17 cellular contexts compared by ENCODE assay signal in the genomic region with DNA sequence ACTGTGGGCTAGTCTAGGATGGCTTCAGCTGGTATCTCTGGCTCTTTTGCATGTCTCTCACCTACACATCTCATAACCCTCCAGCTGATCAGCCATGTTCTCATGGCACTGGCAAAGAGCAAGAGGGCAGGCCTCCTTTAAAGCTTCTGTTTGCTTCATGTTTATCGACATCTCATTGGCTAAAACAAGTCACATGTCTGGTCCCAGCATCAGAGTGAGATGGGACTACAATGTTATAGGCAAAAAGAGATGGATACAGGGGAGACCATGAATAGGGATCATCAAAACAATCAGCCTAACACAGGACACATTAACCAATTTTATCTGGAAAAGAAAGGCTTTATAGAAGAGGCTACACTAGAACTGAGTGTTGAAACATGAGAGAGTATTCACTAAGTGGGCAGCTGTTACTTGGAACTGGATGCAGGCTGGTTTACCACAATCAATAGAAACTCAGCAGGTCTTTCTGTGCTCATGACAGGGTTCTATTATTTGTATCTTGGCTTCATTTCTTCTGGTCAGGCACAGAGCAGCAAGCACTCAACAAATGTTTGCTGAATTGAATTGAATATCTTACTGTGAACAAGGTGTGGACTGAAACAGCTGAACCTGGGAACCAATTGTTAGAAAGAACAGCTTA. TPM values are rescaled to one million over a fixed set of nuclear protein-coding genes. Genes with fewer than 3 reads are reported as not detected.
DNase-seq lines count a peak whose midpoint lies in the region; ATAC-seq and TF ChIP-seq lines count a peak whose summit lies in the region.
"Had no signal": no experiment of that assay in that cellular context is flagged by ENCODE, and none has a peak within 500 bp of the region (broad histone marks: within the 10 kb centered on the region; RNA-seq: fewer than 3 reads in every experiment).

No MANE protein-coding gene starts in this region.

- peaks cover 3% of the 10 kb centered on the region for H3K36me3 Mint-ChIP-seq in IgD-negative memory B cell
- H3K36me3 Mint-ChIP-seq in activated T-helper 2 cell treated with anti-CD3 and anti-CD28 coated beads, Interferon-gamma antibody, Interleukin-2, Interleukin-4, amounts not matched to agents 10 μg/mL and 5 μg/mL and 100 μg/mL, durations not matched to agents 14 hours and 24 hours and 36 hours (ENCODE audit: low read depth), result peaks cover 17% of the 10 kb centered on the region

- H3K4me1 Mint-ChIP-seq in IgD-negative memory B cell, result peaks cover 6 to 10% (median 7%) of the 10 kb centered on the region in 3 donors
- H3K4me1 Mint-ChIP-seq in activated T-helper 2 cell treated with anti-CD3 and anti-CD28 coated beads, Interferon-gamma antibody, Interleukin-2, Interleukin-4, amounts not matched to agents 10 μg/mL and 5 μg/mL and 100 μg/mL, durations not matched to agents 14 hours and 24 hours and 36 hours (ENCODE audit: low read depth), result peaks cover 27% of the 10 kb centered on the region

- no peak overlapping the region for H3K4me3 Mint-ChIP-seq in IgD-negative memory B cell
- no peak overlapping the region for H3K4me3 Mint-ChIP-seq in activated T-helper 2 cell treated with anti-CD3 and anti-CD28 coated beads, Interferon-gamma antibody, Interleukin-2, Interleukin-4, amounts not matched to agents 10 μg/mL and 5 μg/mL and 100 μg/mL, durations not matched to agents 14 hours and 24 hours and 36 hours (ENCODE audit: low read depth)

- in situ Hi-C loops in GM13977 (cut with MboI; ENCODE audit: low pct_unique_long_range_greater_than_20kb, low sequenced_read_pairs, unreplicated experiment), result no loop called here

- peak overlapping the region; percentile 20; the same call in 1 of the 2 replicates for H3K27ac ChIP-seq in 22Rv1
- H3K27ac ChIP-seq: body of pancreas, esophagus squamous epithelium, SK-N-MC had no signal

- TF ChIP-seq CTCF in 22Rv1 (IDR thresholded peaks at IDR 0.05) (no peak), GM13977 (IDR thresholded peaks at IDR 0.05; ENCODE audit: extremely low read depth, insufficient read depth, missing control alignments) (no peak)

- intact Hi-C loops in activated T-helper 2 cell treated with anti-CD3 and anti-CD28 coated beads, Interferon-gamma antibody, Interleukin-2, Interleukin-4, amounts not matched to agents 10 μg/mL and 5 μg/mL and 100 μg/mL, durations not matched to agents 14 hours and 24 hours and 36 hours (cut with micrococcal nuclease), result no loop called here

- no peak for ATAC-seq in GM21381 (IDR thresholded peaks at IDR 0.05; ENCODE audit: unreplicated experiment)
- ATAC-seq: body of pancreas had no signal

- no peaks in the 10 kb centered on the region for H3K9me3 Mint-ChIP-seq in IgD-negative memory B cell
- no peaks in the 10 kb centered on the region for H3K9me3 Mint-ChIP-seq in activated T-helper 2 cell treated with anti-CD3 and anti-CD28 coated beads, Interferon-gamma antibody, Interleukin-2, Interleukin-4, amounts not matched to agents 10 μg/mL and 5 μg/mL and 100 μg/mL, durations not matched to agents 14 hours and 24 hours and 36 hours

- H3K27ac Mint-ChIP-seq in IgD-negative memory B cell, result peak overlapping the region in 2 of 3 donors; percentile 31 to 61
- H3K27ac Mint-ChIP-seq in activated T-helper 2 cell treated with anti-CD3 and anti-CD28 coated beads, Interferon-gamma antibody, Interleukin-2, Interleukin-4, amounts not matched to agents 10 μg/mL and 5 μg/mL and 100 μg/mL, durations not matched to agents 14 hours and 24 hours and 36 hours, result no peak overlapping the region

- no peaks in the 10 kb centered on the region for H3K27me3 Mint-ChIP-seq in IgD-negative memory B cell
- H3K27me3 Mint-ChIP-seq in activated T-helper 2 cell treated with anti-CD3 and anti-CD28 coated beads, Interferon-gamma antibody, Interleukin-2, Interleukin-4, amounts not matched to agents 10 μg/mL and 5 μg/mL and 100 μg/mL, durations not matched to agents 14 hours and 24 hours and 36 hours (ENCODE audit: low read depth), result no peaks in the 10 kb centered on the region

- DNase-seq in SK-N-DZ (ENCODE audit: low spot score) (peak; percentile 52), inferior parietal cortex (ENCODE audit: extremely low spot score) (peak; percentile 82), SHP77 treated with DMSO at 0.1 percent for 48 hours (lab: John Stamatoyannopoulos, UW) (no peak), GM13977 (ENCODE audit: low spot score) (no peak)
- no peak for DNase-seq in activated T-helper 2 cell treated with anti-CD3 and anti-CD28 coated beads, Interferon-gamma antibody, Interleukin-2, Interleukin-4, amounts not matched to agents 10 μg/mL and 5 μg/mL and 100 μg/mL, durations not matched to agents 14 hours and 24 hours and 36 hours (ENCODE audit: low spot score)
- DNase-seq: activated CD4-positive, alpha-beta T cell treated with anti-CD3 and anti-CD28 coated beads, Interleukin-2, amount 50 U/mL, for 4 hours; body of pancreas; esophagus squamous epithelium; kidney; NCI-H1436 had no signal

RNA-seq across cellular contexts. Expression of gene LRRC51, which starts 5.3 kb away (rescaled TPM):
- 4.1 TPM for polyA plus RNA-seq in IgD-negative memory B cell
- 15.5 and 17.4 TPM in 2 replicates for polyA plus RNA-seq in SK-N-DZ (2014; cell fraction: cytosol; rRNA removed)
- 11.1 and 12.0 TPM in 2 replicates for polyA plus RNA-seq in SK-N-DZ (2014; cell fraction: nucleus; rRNA removed)
- 7.9 and 9.2 TPM in 2 replicates for total RNA-seq in activated T-helper 2 cell treated with anti-CD3 and anti-CD28 coated beads, Interferon-gamma antibody, Interleukin-2, Interleukin-4, amounts not matched to agents 10 μg/mL and 5 μg/mL and 100 μg/mL, durations not matched to agents 14 hours and 24 hours and 36 hours

RNA-seq across cellular contexts. Expression of gene NUMA1, which starts 5.6 kb away (rescaled TPM):
- polyA plus RNA-seq in IgD-negative memory B cell, result 66.6 TPM
- 179 and 200 TPM in 2 replicates for polyA plus RNA-seq in SK-N-DZ (2014; cell fraction: cytosol; rRNA removed)
- 399 and 537 TPM in 2 replicates for polyA plus RNA-seq in SK-N-DZ (2014; cell fraction: nucleus; rRNA removed)
- total RNA-seq in activated T-helper 2 cell treated with anti-CD3 and anti-CD28 coated beads, Interferon-gamma antibody, Interleukin-2, Interleukin-4, amounts not matched to agents 10 μg/mL and 5 μg/mL and 100 μg/mL, durations not matched to agents 14 hours and 24 hours and 36 hours, result 162 and 174 TPM in 2 replicates

RNA-seq across cellular contexts. Expression of gene LAMTOR1, which starts 17.1 kb away (rescaled TPM):
- 111 TPM for polyA plus RNA-seq in IgD-negative memory B cell
- polyA plus RNA-seq in SK-N-DZ (2014; cell fraction: cytosol; rRNA removed), result 76.1 and 80.5 TPM in 2 replicates
- 28.6 and 49.4 TPM in 2 replicates for polyA plus RNA-seq in SK-N-DZ (2014; cell fraction: nucleus; rRNA removed)
- 95.1 and 100 TPM in 2 replicates for total RNA-seq in activated T-helper 2 cell treated with anti-CD3 and anti-CD28 coated beads, Interferon-gamma antibody, Interleukin-2, Interleukin-4, amounts not matched to agents 10 μg/mL and 5 μg/mL and 100 μg/mL, durations not matched to agents 14 hours and 24 hours and 36 hours

RNA-seq across cellular contexts. Expression of gene TOMT, which starts 19.8 kb away (rescaled TPM):
- not detected for polyA plus RNA-seq in IgD-negative memory B cell
- polyA plus RNA-seq in SK-N-DZ (2014; cell fraction: cytosol; rRNA removed), result 0.18 TPM in 1 of 2 replicates, not detected in the other
- polyA plus RNA-seq in SK-N-DZ (2014; cell fraction: nucleus; rRNA removed), result 0.47 TPM in 1 of 2 replicates, not detected in the other
- total RNA-seq in activated T-helper 2 cell treated with anti-CD3 and anti-CD28 coated beads, Interferon-gamma antibody, Interleukin-2, Interleukin-4, amounts not matched to agents 10 μg/mL and 5 μg/mL and 100 μg/mL, durations not matched to agents 14 hours and 24 hours and 36 hours, result 0.18 TPM in 1 of 2 replicates, not detected in the other
- total RNA-seq: body of pancreas, esophagus squamous epithelium, kidney, pulmonary artery endothelial cell, ureter had no signal
- polyA plus RNA-seq: BJ had no signal

RNA-seq across cellular contexts. Expression of gene ANAPC15, which starts 26.5 kb away (rescaled TPM):
- polyA plus RNA-seq in IgD-negative memory B cell, result 68.5 TPM
- polyA plus RNA-seq in SK-N-DZ (2014; cell fraction: cytosol; rRNA removed), result 67.5 and 75.5 TPM in 2 replicates
- polyA plus RNA-seq in SK-N-DZ (2014; cell fraction: nucleus; rRNA removed), result 33.2 and 41.3 TPM in 2 replicates
- total RNA-seq in activated T-helper 2 cell treated with anti-CD3 and anti-CD28 coated beads, Interferon-gamma antibody, Interleukin-2, Interleukin-4, amounts not matched to agents 10 μg/mL and 5 μg/mL and 100 μg/mL, durations not matched to agents 14 hours and 24 hours and 36 hours, result 61.6 and 67.9 TPM in 2 replicates

Comparison
In these comparisons a context has a peak if more than half of its experiments do, and no peak if none do; other contexts are left out.
1. DNase-seq: peak in SK-N-DZ (single experiment) and inferior parietal cortex (single experiment); none in SHP77 treated with DMSO at 0.1 percent for 48 hours (single experiment), GM13977 (single experiment) and activated T-helper 2 cell treated with anti-CD3 and anti-CD28 coated beads, Interferon-gamma antibody, Interleukin-2, Interleukin-4, amounts not matched to agents 10 μg/mL and 5 μg/mL and 100 μg/mL, durations not matched to agents 14 hours and 24 hours and 36 hours (single experiment).